32 cellular contexts compared by ENCODE assay signal in the genomic region with DNA sequence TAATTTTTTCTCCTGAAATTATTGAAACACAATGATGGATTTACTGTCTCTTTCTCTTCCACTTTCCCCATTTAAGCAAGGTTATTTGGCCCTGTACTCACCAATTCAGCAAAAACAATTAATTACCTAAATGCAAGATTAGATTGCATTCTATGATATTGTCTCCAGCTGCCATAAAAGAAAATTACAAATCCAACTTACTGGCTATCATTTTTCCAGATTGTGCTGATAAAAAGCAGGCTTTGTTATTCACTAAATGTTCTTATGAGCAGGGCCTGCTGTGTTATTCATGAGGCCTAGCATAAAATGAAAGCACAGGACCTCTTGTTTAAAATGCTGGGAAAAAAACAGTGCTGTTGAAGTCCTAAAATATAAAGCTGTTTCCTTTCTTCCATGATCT.
"Had no signal": no experiment of that assay in that cellular context is flagged by ENCODE, and none has a peak within 500 bp of the region (broad histone marks: within the 10 kb centered on the region; RNA-seq: fewer than 3 reads in every experiment).

No MANE protein-coding gene starts in this region.

- H3K36me3 ChIP-seq: brain microvascular endothelial cell, SJCRH30, WERI-Rb-1 had no signal

- H3K9me3 ChIP-seq: SJCRH30 had no signal

- DNase-seq: activated CD4-positive, alpha-beta memory T cell treated with anti-CD3 and anti-CD28 coated beads, Interleukin-2, amount 10 ng/mL, durations not matched to agents 7 days and 5 days; activated CD4-positive, alpha-beta T cell treated with anti-CD3 and anti-CD28 coated beads for 1 hour; activated CD4-positive, alpha-beta T cell treated with anti-CD3 and anti-CD28 coated beads for 48 hours; activated CD4-positive, CD25-positive, alpha-beta regulatory T cell; activated CD8-positive, alpha-beta memory T cell treated with anti-CD3 and anti-CD28 coated beads for 24 hours; activated CD8-positive, alpha-beta memory T cell treated with anti-CD3 and anti-CD28 coated beads, Interleukin-2, amount 10 ng/mL, durations not matched to agents 7 days and 5 days; activated CD8-positive, alpha-beta memory T cell treated with anti-CD3 and anti-CD28 coated beads, Interleukin-2, amount 50 U/mL, for 48 hours; activated effector memory CD4-positive, alpha-beta T cell treated with anti-CD3 and anti-CD28 coated beads, Interleukin-2, amount 50 U/mL, for 16 hours; activated naive CD4-positive, alpha-beta T cell; activated naive CD4-positive, alpha-beta T cell treated with anti-CD3 and anti-CD28 coated beads, Interleukin-2, amount 50 U/mL, for 16 hours; activated naive CD8-positive, alpha-beta T cell treated with anti-CD3 and anti-CD28 coated beads for 36 hours; activated T-cell treated with anti-CD3 and anti-CD28 coated beads, Interleukin-2, amount 50 U/mL, for 48 hours; amniotic stem cell; aorta; brain microvascular endothelial cell; central memory CD4-positive, alpha-beta T cell; IMR-90; Karpas-422; NCI-H1436 treated with DMSO at 0.1 percent for 48 hours; NCI-H187 treated with DMSO at 0.1 percent for 48 hours; NCI-H2171; NCI-H510A; NCI-H526; PC-9; Right ventricle myocardium superior; SJCRH30; SW 1271; T-helper 1 cell; T-helper 2 cell; T1000; WERI-Rb-1 had no signal

- H3K27ac ChIP-seq: brain microvascular endothelial cell, PC-9, SJCRH30, WERI-Rb-1 had no signal

- H3K4me3 ChIP-seq: K562, PC-9, SJCRH30 had no signal

- ATAC-seq: activated CD8-positive, alpha-beta memory T cell treated with anti-CD3 and anti-CD28 coated beads, Interleukin-2, amount 10 ng/mL, durations not matched to agents 7 days and 5 days; K562 had no signal

- H3K27me3 ChIP-seq: brain microvascular endothelial cell, SJCRH30 had no signal

- H3K4me1 ChIP-seq: SJCRH30 had no signal
